In the genomic region with DNA sequence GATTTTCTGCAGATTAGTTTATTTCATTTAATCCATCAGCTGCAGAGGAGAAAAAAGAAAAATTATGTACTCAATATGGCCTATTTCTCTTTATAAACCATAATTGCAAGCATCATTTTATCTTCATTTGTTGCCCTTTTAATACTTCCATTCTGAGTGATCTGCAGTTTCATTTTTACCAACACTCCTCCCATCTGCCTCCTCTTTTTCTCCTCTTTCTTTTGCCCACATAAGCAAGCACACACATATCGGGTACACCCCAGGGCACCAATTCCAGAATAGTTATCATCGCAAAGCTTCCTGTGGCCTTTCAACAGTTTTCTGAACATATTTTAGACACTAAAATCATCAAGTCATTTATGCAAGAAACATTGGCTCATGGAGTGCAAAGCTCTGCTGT, we compare ENCODE assay signal across 15 cellular contexts.
"Had no signal": no experiment of that assay in that cellular context is flagged by ENCODE, and none has a peak within 500 bp of the region (broad histone marks: within the 10 kb centered on the region; RNA-seq: fewer than 3 reads in every experiment).

No MANE protein-coding gene starts in this region.

- DNase-seq: activated CD8-positive, alpha-beta T cell treated with anti-CD3 and anti-CD28 coated beads for 36 hours; activated gamma-delta T cell treated with Interleukin-2 at 50 U/mL for 16 hours; activated T-cell treated with anti-CD3 and anti-CD28 coated beads, Interleukin-2, amount 50 U/mL, for 48 hours; effector CD8-positive, alpha-beta T cell; esophagus squamous epithelium; left ventricle myocardium superior; mesendoderm; naive thymus-derived CD8-positive, alpha-beta T cell; nucleus accumbens; retina; spleen; upper lobe of left lung had no signal

- ATAC-seq: activated CD8-positive, alpha-beta T cell treated with anti-CD3 and anti-CD28 coated beads for 36 hours; activated naive CD4-positive, alpha-beta T cell treated with anti-CD3 and anti-CD28 coated beads, Interleukin-2, amount 50 U/mL, for 72 hours; naive thymus-derived CD8-positive, alpha-beta T cell had no signal

- H3K4me1 ChIP-seq: spleen, upper lobe of left lung had no signal

- H3K27ac Mint-ChIP-seq: activated CD8-positive, alpha-beta T cell treated with anti-CD3 and anti-CD28 coated beads for 36 hours; activated naive CD4-positive, alpha-beta T cell treated with anti-CD3 and anti-CD28 coated beads, Interleukin-2, amount 50 U/mL, for 72 hours; dendritic cell treated with granulocyte-macrophage colony-stimulating factor and Interleukin-4, amounts not matched to agents 40 ng/mL and 50 ng/mL, for 4 days; stimulated activated naive CD8-positive, alpha-beta T cell treated with anti-CD3 and anti-CD28 coated beads, Interleukin-15, Interleukin-2, amounts not matched to agents 100 ng/mL and 50 ng/mL, for 24 hours had no signal

- H3K36me3 ChIP-seq: upper lobe of left lung had no signal

- H3K27ac ChIP-seq: esophagus squamous epithelium, spleen, upper lobe of left lung had no signal

- H3K4me3 ChIP-seq: esophagus squamous epithelium, spleen, upper lobe of left lung had no signal

- H3K9me3 ChIP-seq: esophagus squamous epithelium had no signal

- H3K27me3 Mint-ChIP-seq: activated CD8-positive, alpha-beta T cell treated with anti-CD3 and anti-CD28 coated beads for 36 hours; dendritic cell treated with granulocyte-macrophage colony-stimulating factor and Interleukin-4, amounts not matched to agents 40 ng/mL and 50 ng/mL, for 4 days; naive thymus-derived CD8-positive, alpha-beta T cell; stimulated activated naive CD8-positive, alpha-beta T cell treated with anti-CD3 and anti-CD28 coated beads, Interleukin-15, Interleukin-2, amounts not matched to agents 100 ng/mL and 50 ng/mL, for 24 hours had no signal

- H3K27me3 ChIP-seq: esophagus squamous epithelium, spleen, upper lobe of left lung had no signal

- H3K4me3 Mint-ChIP-seq: activated CD8-positive, alpha-beta T cell treated with anti-CD3 and anti-CD28 coated beads for 36 hours; dendritic cell treated with granulocyte-macrophage colony-stimulating factor and Interleukin-4, amounts not matched to agents 40 ng/mL and 50 ng/mL, for 4 days; naive thymus-derived CD8-positive, alpha-beta T cell; stimulated activated naive CD8-positive, alpha-beta T cell treated with anti-CD3 and anti-CD28 coated beads, Interleukin-15, Interleukin-2, amounts not matched to agents 100 ng/mL and 50 ng/mL, for 24 hours had no signal

- H3K9me3 Mint-ChIP-seq: activated CD8-positive, alpha-beta T cell treated with anti-CD3 and anti-CD28 coated beads for 36 hours; activated naive CD4-positive, alpha-beta T cell treated with anti-CD3 and anti-CD28 coated beads, Interleukin-2, amount 50 U/mL, for 72 hours; stimulated activated naive CD8-positive, alpha-beta T cell treated with anti-CD3 and anti-CD28 coated beads, Interleukin-15, Interleukin-2, amounts not matched to agents 100 ng/mL and 50 ng/mL, for 24 hours had no signal
